ENCODE assay signal across 28 cellular contexts in the genomic region with DNA sequence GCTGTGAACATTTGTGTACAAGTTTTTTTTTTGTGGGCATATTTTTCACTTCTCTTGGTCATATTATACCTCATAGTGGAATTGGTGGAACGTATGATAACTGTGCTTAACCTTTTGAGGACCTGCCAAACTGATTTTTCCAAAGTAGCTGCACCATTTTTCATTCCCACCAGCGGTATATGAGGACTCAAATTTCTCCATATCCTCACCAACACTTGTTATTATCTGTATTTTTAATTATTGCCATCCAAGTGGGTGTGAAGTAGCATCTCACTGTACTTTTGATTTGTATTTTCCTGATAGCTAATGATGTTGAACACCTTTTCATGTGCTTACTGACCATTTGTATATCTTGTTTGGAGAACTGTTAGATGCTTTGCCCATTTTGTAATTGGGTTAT.
"Had no signal": no experiment of that assay in that cellular context is flagged by ENCODE, and none has a peak within 500 bp of the region (broad histone marks: within the 10 kb centered on the region; RNA-seq: fewer than 3 reads in every experiment).

No MANE protein-coding gene starts in this region.

- H3K9me3 ChIP-seq: suprapubic skin, testis, thoracic aorta, thyroid gland, upper lobe of right lung, uterus, vagina had no signal

- DNase-seq: stimulated activated CD4-positive, alpha-beta T cell treated with anti-CD3 and anti-CD28 coated beads, Interleukin-2, amount 100 ng/mL, for 48 hours; stimulated activated CD4-positive, alpha-beta T cell treated with anti-CD3 and anti-CD28 coated beads, Interleukin-4, amount 100 ng/mL, for 1 hour; stimulated activated CD4-positive, alpha-beta T cell treated with anti-CD3 and anti-CD28 coated beads, Interleukin-4, amount 100 ng/mL, for 24 hours; stimulated activated CD4-positive, alpha-beta T cell treated with anti-CD3 and anti-CD28 coated beads, Interleukin-4, amount 100 ng/mL, for 4 hours; stimulated activated CD8-positive, alpha-beta memory T cell treated with anti-CD3 and anti-CD28 coated beads, Interleukin-4, amount 100 ng/mL, for 48 hours; stimulated activated naive B cell treated with anti-CD40 and anti-IgM and Interleukin-4, amounts not matched to agents 10 μg/mL and 1 μg/mL and 100 μg/mL, for 72 hours; stimulated activated naive CD4-positive, alpha-beta T cell; stimulated activated naive CD4-positive, alpha-beta T cell treated with Interleukin-2 at 50 U/mL for 16 hours; stimulated activated naive CD8-positive, alpha-beta T cell treated with anti-CD3 and anti-CD28 coated beads, Interleukin-15, amount 100 ng/mL, for 72 hours; stimulated activated naive CD8-positive, alpha-beta T cell treated with anti-CD3 and anti-CD28 coated beads, Interleukin-15, Interleukin-2, amounts not matched to agents 100 U/mL and 50 U/mL, for 24 hours; stomach; substantia nigra; testis; thyroid gland; tibial artery; transverse colon; trophoblast cell; upper lobe of left lung; upper lobe of right lung; uterus had no signal

- H3K36me3 ChIP-seq: thoracic aorta, thyroid gland, upper lobe of left lung, upper lobe of right lung, uterus had no signal

- H3K36me3 Mint-ChIP-seq: stimulated activated effector memory CD8-positive, alpha-beta T cell treated with anti-CD3 and anti-CD28 coated beads, Interleukin-12 subunit alpha, Interleukin-12 subunit beta, amount 100 ng/mL, for 72 hours had no signal

- ATAC-seq: stimulated activated memory B cell treated with anti-CD40 and anti-IgM and Interleukin-4, amounts not matched to agents 10 μg/mL and 1 μg/mL and 100 μg/mL, for 72 hours; stimulated activated naive B cell treated with anti-CD40 and anti-IgM and Interleukin-4, amounts not matched to agents 10 μg/mL and 1 μg/mL and 100 μg/mL, for 72 hours; stimulated activated naive CD8-positive, alpha-beta T cell treated with anti-CD3 and anti-CD28 coated beads, Interleukin-15, amount 100 ng/mL, for 72 hours; stimulated activated naive CD8-positive, alpha-beta T cell treated with anti-CD3 and anti-CD28 coated beads, Interleukin-15, Interleukin-2, amounts not matched to agents 100 U/mL and 50 U/mL, for 24 hours; upper lobe of right lung had no signal

- H3K4me3 Mint-ChIP-seq: stimulated activated effector memory CD8-positive, alpha-beta T cell treated with anti-CD3 and anti-CD28 coated beads, Interleukin-12 subunit alpha, Interleukin-12 subunit beta, amount 100 ng/mL, for 72 hours; stimulated activated memory B cell treated with anti-CD40 and anti-IgM and Interleukin-4, amounts not matched to agents 10 μg/mL and 1 μg/mL and 100 μg/mL, for 72 hours; stimulated activated naive B cell treated with anti-CD40 and anti-IgM and Interleukin-4, amounts not matched to agents 10 μg/mL and 1 μg/mL and 100 μg/mL, for 72 hours; stimulated activated naive CD8-positive, alpha-beta T cell treated with anti-CD3 and anti-CD28 coated beads, Interleukin-15, amount 100 ng/mL, for 72 hours; stimulated activated naive CD8-positive, alpha-beta T cell treated with anti-CD3 and anti-CD28 coated beads, Interleukin-15, Interleukin-2, amounts not matched to agents 100 ng/mL and 50 ng/mL, for 24 hours; type B pancreatic cell had no signal

- H3K4me1 Mint-ChIP-seq: stimulated activated effector memory CD8-positive, alpha-beta T cell treated with anti-CD3 and anti-CD28 coated beads, Interleukin-12 subunit alpha, Interleukin-12 subunit beta, amount 100 ng/mL, for 72 hours; stimulated activated memory B cell treated with anti-CD40 and anti-IgM and Interleukin-4, amounts not matched to agents 10 μg/mL and 1 μg/mL and 100 μg/mL, for 72 hours; stimulated activated naive B cell treated with anti-CD40 and anti-IgM and Interleukin-4, amounts not matched to agents 10 μg/mL and 1 μg/mL and 100 μg/mL, for 72 hours; stimulated activated naive CD8-positive, alpha-beta T cell treated with anti-CD3 and anti-CD28 coated beads, Interleukin-15, amount 100 ng/mL, for 72 hours had no signal

- H3K4me3 ChIP-seq: stomach, suprapubic skin, testis, thoracic aorta, thyroid gland, tibial artery, tibial nerve, transverse colon, upper lobe of left lung, upper lobe of right lung, uterus, vagina had no signal

- H3K9me3 Mint-ChIP-seq: stimulated activated effector memory CD8-positive, alpha-beta T cell treated with anti-CD3 and anti-CD28 coated beads, Interleukin-12 subunit alpha, Interleukin-12 subunit beta, amount 100 ng/mL, for 72 hours had no signal

- H3K27ac Mint-ChIP-seq: stimulated activated effector memory CD8-positive, alpha-beta T cell treated with anti-CD3 and anti-CD28 coated beads, Interleukin-12 subunit alpha, Interleukin-12 subunit beta, amount 100 ng/mL, for 72 hours; stimulated activated memory B cell treated with anti-CD40 and anti-IgM and Interleukin-4, amounts not matched to agents 10 μg/mL and 1 μg/mL and 100 μg/mL, for 72 hours; stimulated activated naive B cell treated with anti-CD40 and anti-IgM and Interleukin-4, amounts not matched to agents 10 μg/mL and 1 μg/mL and 100 μg/mL, for 72 hours; stimulated activated naive CD8-positive, alpha-beta T cell treated with anti-CD3 and anti-CD28 coated beads, Interleukin-15, amount 100 ng/mL, for 72 hours; stimulated activated naive CD8-positive, alpha-beta T cell treated with anti-CD3 and anti-CD28 coated beads, Interleukin-15, Interleukin-2, amounts not matched to agents 100 ng/mL and 50 ng/mL, for 24 hours; type B pancreatic cell had no signal

- H3K27ac ChIP-seq: stomach, suprapubic skin, testis, thoracic aorta, thyroid gland, tibial artery, tibial nerve, transverse colon, upper lobe of left lung, upper lobe of right lung, uterus, vagina had no signal

- H3K4me1 ChIP-seq: stomach, suprapubic skin, testis, thyroid gland, tibial artery, tibial nerve, transverse colon, upper lobe of left lung, upper lobe of right lung, uterus, vagina had no signal

- H3K27me3 ChIP-seq: stomach, suprapubic skin, testis, thyroid gland, tibial artery, tibial nerve, transverse colon, upper lobe of left lung, upper lobe of right lung, uterus, vagina had no signal

- H3K27me3 Mint-ChIP-seq: stimulated activated memory B cell treated with anti-CD40 and anti-IgM and Interleukin-4, amounts not matched to agents 10 μg/mL and 1 μg/mL and 100 μg/mL, for 72 hours; stimulated activated naive B cell treated with anti-CD40 and anti-IgM and Interleukin-4, amounts not matched to agents 10 μg/mL and 1 μg/mL and 100 μg/mL, for 72 hours; stimulated activated naive CD8-positive, alpha-beta T cell treated with anti-CD3 and anti-CD28 coated beads, Interleukin-15, amount 100 ng/mL, for 72 hours; stimulated activated naive CD8-positive, alpha-beta T cell treated with anti-CD3 and anti-CD28 coated beads, Interleukin-15, Interleukin-2, amounts not matched to agents 100 ng/mL and 50 ng/mL, for 24 hours; type B pancreatic cell had no signal
